Comparison of ENCODE assay signal across 17 cellular contexts in genomic region chr1:21587602-21587953, GRCh38.
DNase-seq lines count a peak whose midpoint lies in the region; TF ChIP-seq lines count a peak whose summit lies in the region.
"Had no signal": no experiment of that assay in that cellular context is flagged by ENCODE, and none has a peak within 500 bp of the region (broad histone marks: within the 10 kb centered on the region; RNA-seq: fewer than 3 reads in every experiment).

No MANE protein-coding gene starts in this region.

- H3K9me3 ChIP-seq in adrenal gland (replicated peaks in 1 of 3) (no peaks in the 10 kb centered on the region), smooth muscle cell (replicated peaks; ENCODE audit: low read depth) (no peaks in the 10 kb centered on the region)
- H3K9me3 ChIP-seq: Peyer's patch had no signal

- TF ChIP-seq CTCF in adrenal gland (IDR thresholded peaks at IDR 0.05) (no peak), smooth muscle cell (IDR thresholded peaks at IDR 0.05; ENCODE audit: borderline replicate concordance, insufficient read depth, poor library complexity, severe bottlenecking) (no peak)

- DNase-seq in NCI-H524 (lab: John Stamatoyannopoulos, UW): peak; percentile 21 to 76
- no peak for DNase-seq in NCI-H524 treated with DMSO at 0.1 percent for 48 hours (lab: John Stamatoyannopoulos, UW)
- peak; percentile 2 for DNase-seq in NCI-H1694 treated with DMSO at 0.1 percent for 48 hours (lab: John Stamatoyannopoulos, UW)
- no peak for DNase-seq in adrenal gland
- DNase-seq in smooth muscle cell (lab: John Stamatoyannopoulos, UW; ENCODE audit: unreplicated experiment): no peak
- no peak for DNase-seq in activated CD4-positive, alpha-beta T cell treated with anti-CD3 and anti-CD28 coated beads for 4 hours
- DNase-seq in activated effector memory CD4-positive, alpha-beta T cell treated with anti-CD3 and anti-CD28 coated beads, Interleukin-2, amount 50 U/mL, for 16 hours: no peak
- DNase-seq: GF-D8, KG1, NCI-H1092 treated with DMSO at 0.1 percent for 48 hours, NCI-H187 treated with DMSO at 0.1 percent for 48 hours, NCI-H345, NCI-H748 treated with DMSO at 0.1 percent for 48 hours, SIG-M5 had no signal

- no peaks in the 10 kb centered on the region for H3K79me2 ChIP-seq in smooth muscle cell (ENCODE audit: low read depth)

- H3K27ac ChIP-seq in adrenal gland (peak overlapping the region in 4 of 5 donors; percentile 3 to 89 (median 76)), smooth muscle cell (ENCODE audit: low read depth) (no peak overlapping the region)
- H3K27ac ChIP-seq: GM23248, HL-60, Peyer's patch had no signal

- H3K27me3 ChIP-seq in adrenal gland (no peaks in the 10 kb centered on the region), smooth muscle cell (ENCODE audit: low read depth) (no peaks in the 10 kb centered on the region)
- H3K27me3 ChIP-seq: Peyer's patch had no signal

- H3K36me3 ChIP-seq in adrenal gland (replicated peaks in 1 of 2) (no peaks in the 10 kb centered on the region), smooth muscle cell (ENCODE audit: low read depth) (no peaks in the 10 kb centered on the region)
- H3K36me3 ChIP-seq: Peyer's patch had no signal

- H2AFZ ChIP-seq in smooth muscle cell (ENCODE audit: low read depth): no peak overlapping the region

- no peak overlapping the region for H3K9ac ChIP-seq in smooth muscle cell (ENCODE audit: low read depth)
- H3K9ac ChIP-seq: GM23248 had no signal

- TF ChIP-seq POLR2A in adrenal gland (IDR thresholded peaks at IDR 0.05): no peak

- H3K4me1 ChIP-seq in adrenal gland (replicated peaks in 1 of 2) (peaks cover 23 to 25% of the 10 kb centered on the region in 2 donors), smooth muscle cell (ENCODE audit: low read depth) (peaks cover 14% of the 10 kb centered on the region)

- H4K20me1 ChIP-seq in smooth muscle cell (ENCODE audit: low read depth): no peaks in the 10 kb centered on the region

- H3F3A ChIP-seq in smooth muscle cell (ENCODE audit: low read depth): no peaks in the 10 kb centered on the region

- H3K4me3 ChIP-seq in adrenal gland (no peak overlapping the region), smooth muscle cell (no peak overlapping the region)
- H3K4me3 ChIP-seq: GM23248, Peyer's patch had no signal

- intact Hi-C loops in adrenal gland (cut with DNase I): no loop called here

- peak overlapping the region; percentile 60 for H3K4me2 ChIP-seq in smooth muscle cell

- 90 to 100% (median 91%) methylated on average over 1 to 5 of the region's 5 CpGs for WGBS in adrenal gland, 4 donors
- WGBS in smooth muscle cell (ENCODE audit: low lambda C conversion rate): 96% methylated on average over 5 of the region's 5 CpGs

Comparison
In these comparisons a context has a peak if more than half of its experiments do, and no peak if none do; other contexts are left out.
1. DNase-seq: peak in NCI-H524 (2 of 2) and NCI-H1694 treated with DMSO at 0.1 percent for 48 hours (single experiment); none in NCI-H524 treated with DMSO at 0.1 percent for 48 hours (single experiment), adrenal gland (0 of 7), smooth muscle cell (single experiment), activated CD4-positive, alpha-beta T cell treated with anti-CD3 and anti-CD28 coated beads for 4 hours (0 of 2) and activated effector memory CD4-positive, alpha-beta T cell treated with anti-CD3 and anti-CD28 coated beads, Interleukin-2, amount 50 U/mL, for 16 hours (single experiment).